Comparison of ENCODE assay signal across 1 cellular context in the genomic region with DNA sequence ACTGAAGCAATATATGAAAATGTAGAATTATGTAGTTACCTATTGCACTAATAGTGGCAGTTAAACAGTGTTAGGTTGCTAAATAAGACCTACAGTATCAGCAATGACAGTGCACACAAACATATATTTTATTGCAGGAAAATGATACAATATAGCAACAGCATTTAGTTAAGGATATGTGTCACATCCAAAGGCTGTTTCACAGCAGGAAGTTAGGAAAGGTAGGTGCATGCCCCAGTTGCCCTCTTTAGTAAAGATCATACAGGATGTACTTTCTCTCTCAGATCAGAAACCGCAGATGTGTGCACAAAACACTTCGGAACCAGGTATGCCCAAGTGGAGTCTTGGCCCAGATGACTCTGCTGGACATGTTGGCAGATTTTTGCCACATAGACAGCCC.
TF ChIP-seq lines count a peak whose summit lies in the region.

No MANE protein-coding gene starts in this region.

TF ChIP-seq in endothelial cell of umbilical vein, 7 proteins besides CTCF, POLR2A, EP300 and RAD21:
- TF ChIP-seq POLR2AphosphoS5 (IDR thresholded peaks at IDR 0.05; ENCODE audit: insufficient read depth, low read depth, low read length) (no peak), EZH2 (IDR thresholded peaks at IDR 0.05; ENCODE audit: borderline replicate concordance, low read depth, low read length, severe bottlenecking) (no peak), MYC (IDR thresholded peaks at IDR 0.05; ENCODE audit: low read depth, low read length) (no peak), FOS (IDR thresholded peaks at IDR 0.05; ENCODE audit: borderline replicate concordance, insufficient read depth, low read length) (peak; percentile 63), GATA2 (IDR thresholded peaks at IDR 0.05; ENCODE audit: insufficient read depth, insufficient read length, low read depth, low read length) (peak; percentile 58), JUN (IDR thresholded peaks at IDR 0.05; ENCODE audit: borderline replicate concordance, insufficient read depth, insufficient read length, low read depth) (no peak)
- TF ChIP-seq, protein P1, sequence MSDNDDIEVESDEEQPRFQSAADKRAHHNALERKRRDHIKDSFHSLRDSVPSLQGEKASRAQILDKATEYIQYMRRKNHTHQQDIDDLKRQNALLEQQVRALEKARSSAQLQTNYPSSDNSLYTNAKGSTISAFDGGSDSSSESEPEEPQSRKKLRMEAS (IDR thresholded peaks at IDR 0.05; ENCODE audit: insufficient read depth, insufficient read length): no peak
